Comparison of ENCODE assay signal across 28 cellular contexts in genomic region chr1:33607444-33608005, GRCh38.
"Had no signal": no experiment of that assay in that cellular context is flagged by ENCODE, and none has a peak within 500 bp of the region (broad histone marks: within the 10 kb centered on the region; RNA-seq: fewer than 3 reads in every experiment).

No MANE protein-coding gene starts in this region.

- ATAC-seq: heart right ventricle, left lobe of liver, mucosa of descending colon had no signal

- H3K27me3 ChIP-seq: esophagus squamous epithelium, heart right ventricle, stomach, thyroid gland had no signal

- FAIRE-seq: colon, endothelial cell of umbilical vein, islet of Langerhans had no signal

- H3K4me3 Mint-ChIP-seq: dendritic cell treated with granulocyte-macrophage colony-stimulating factor and Interleukin-4, amounts not matched to agents 40 ng/mL and 50 ng/mL, for 4 days; endodermal cell; mesothelial cell of epicardium; naive B cell; natural killer cell treated with Interleukin-12 subunit alpha and Interleukin-12 subunit beta and Interleukin-15 and Interleukin-18, amount 100 ng/mL, for 72 hours; neural crest cell had no signal

- H3K9me3 Mint-ChIP-seq: dendritic cell treated with granulocyte-macrophage colony-stimulating factor and Interleukin-4, amounts not matched to agents 40 ng/mL and 50 ng/mL, for 4 days; endodermal cell; mesothelial cell of epicardium; naive B cell; natural killer cell treated with Interleukin-12 subunit alpha and Interleukin-12 subunit beta and Interleukin-15 and Interleukin-18, amount 100 ng/mL, for 72 hours; neural crest cell had no signal

- H3K27ac Mint-ChIP-seq: dendritic cell treated with granulocyte-macrophage colony-stimulating factor and Interleukin-4, amounts not matched to agents 40 ng/mL and 50 ng/mL, for 4 days; endodermal cell; mesothelial cell of epicardium; naive B cell; natural killer cell treated with Interleukin-12 subunit alpha and Interleukin-12 subunit beta and Interleukin-15 and Interleukin-18, amount 100 ng/mL, for 72 hours had no signal

- H3K4me1 ChIP-seq: prostate gland, stomach, thyroid gland had no signal

- H3K36me3 ChIP-seq: esophagus squamous epithelium, heart right ventricle, prostate gland, stomach, thyroid gland had no signal

- H3K4me3 ChIP-seq: esophagus squamous epithelium, heart right ventricle, mucosa of descending colon, prostate gland, skin epidermis, stomach, thyroid gland had no signal

- H3K36me3 Mint-ChIP-seq: mesothelial cell of epicardium; naive B cell; natural killer cell treated with Interleukin-12 subunit alpha and Interleukin-12 subunit beta and Interleukin-15 and Interleukin-18, amount 100 ng/mL, for 72 hours had no signal

- H3K9me3 ChIP-seq: esophagus squamous epithelium, heart right ventricle, mucosa of descending colon, prostate gland, stomach, thyroid gland had no signal

- H3K27ac ChIP-seq: esophagus squamous epithelium, prostate gland, stomach, thyroid gland had no signal

- DNase-seq: central memory CD4-positive, alpha-beta T cell; effector CD8-positive, alpha-beta T cell; endodermal cell; esophagus squamous epithelium; foreskin melanocyte; glutamatergic neuron; heart right ventricle; hippocampal formation; mesenchymal stem cell; mucosa of descending colon; naive B cell; right cardiac atrium; stimulated activated CD4-positive, alpha-beta T cell treated with anti-CD3 and anti-CD28 coated beads, Interleukin-15, amount 100 ng/mL, for 24 hours; stimulated activated CD4-positive, alpha-beta T cell treated with anti-CD3 and anti-CD28 coated beads, Interleukin-2, amount 100 ng/mL, for 48 hours; stimulated activated naive CD4-positive, alpha-beta T cell treated with Interleukin-2 at 50 U/mL for 16 hours; stomach; thyroid gland; trophoblast cell had no signal

- H3K4me1 Mint-ChIP-seq: endodermal cell, mesothelial cell of epicardium, naive B cell, neural crest cell had no signal
